13 cellular contexts compared by ENCODE assay signal in genomic region chr21:37358392-37358791, GRCh38. TPM values are rescaled to one million over a fixed set of nuclear protein-coding genes. Genes with fewer than 3 reads are reported as not detected.
DNase-seq lines count a peak whose midpoint lies in the region; ATAC-seq and TF ChIP-seq lines count a peak whose summit lies in the region.
"Had no signal": no experiment of that assay in that cellular context is flagged by ENCODE, and none has a peak within 500 bp of the region (broad histone marks: within the 10 kb centered on the region; RNA-seq: fewer than 3 reads in every experiment).

No MANE protein-coding gene starts in this region.

- H3K79me2 ChIP-seq in DND-41 (ENCODE audit: insufficient read depth, low read length), result no peaks in the 10 kb centered on the region
- H3K79me2 ChIP-seq in SK-N-SH (ENCODE audit: insufficient read depth), result no peaks in the 10 kb centered on the region

- WGBS in lung, 2 donors, result 15 to 22% methylated on average over 7 of the region's 7 CpGs
- WGBS in SK-N-SH (ENCODE audit: low lambda C conversion rate), result 72% methylated on average over 6 of the region's 7 CpGs

- H2AFZ ChIP-seq in DND-41 (ENCODE audit: low read depth, low read length) (peak overlapping the region; percentile 13), SK-N-SH (ENCODE audit: low read depth) (no peak overlapping the region)

- H3K27ac ChIP-seq in DND-41 (ENCODE audit: low read length), result peak overlapping the region; percentile 51
- peak overlapping the region in 1 of 2 donors; percentile 57 for H3K27ac ChIP-seq in lung (ENCODE audit: low read depth in 1 of 2, low read length in 1 of 2)
- no peak overlapping the region for H3K27ac ChIP-seq in SK-N-SH (ENCODE audit: low read depth in 2 of 2, low read length in 1 of 2)
- H3K27ac ChIP-seq: stomach had no signal

- ATAC-seq in DND-41 (ENCODE audit: insufficient read depth, low read depth) (peak; percentile 78), lung (ENCODE audit: insufficient read depth, low FRiP score) (peak; percentile 27), GM21390 (IDR thresholded peaks at IDR 0.05; ENCODE audit: unreplicated experiment) (no peak), HG03432 (IDR thresholded peaks at IDR 0.05; ENCODE audit: unreplicated experiment) (no peak), HG02798 (IDR thresholded peaks at IDR 0.05; ENCODE audit: poor library complexity, unreplicated experiment) (no peak)
- ATAC-seq: mucosa of descending colon had no signal

- peaks cover 17% of the 10 kb centered on the region for H3K4me1 ChIP-seq in DND-41 (ENCODE audit: insufficient read depth, low read length)
- peaks cover 0 to 4% of the 10 kb centered on the region in 2 donors for H3K4me1 ChIP-seq in lung (ENCODE audit: control insufficient read depth in 2 of 2, insufficient read depth in 2 of 2, low read length in 2 of 2)
- H3K4me1 ChIP-seq in SK-N-SH (ENCODE audit: control insufficient read depth in 1 of 2, insufficient read depth in 2 of 2, low read depth in 1 of 2, low read length in 1 of 2), result no peaks in the 10 kb centered on the region

- H3K27me3 ChIP-seq in DND-41 (ENCODE audit: insufficient read depth, low read length, poor library complexity) (no peaks in the 10 kb centered on the region), lung (ENCODE audit: control insufficient read depth, insufficient read depth) (no peaks in the 10 kb centered on the region), SK-N-SH (ENCODE audit: insufficient read depth) (no peaks in the 10 kb centered on the region)
- H3K27me3 ChIP-seq: stomach had no signal

- POLR2A ChIA-PET in SK-N-SH (lab: Yijun Ruan, JAX), result no interaction called here

- peak overlapping the region in 1 of 2 experiments; percentile 25; a peak in 2 of 4 replicates for H3K4me3 ChIP-seq in DND-41 (ENCODE audit: low read depth in 1 of 2, low read length in 2 of 2)
- H3K4me3 ChIP-seq in cardiac fibroblast (replicated peaks in 1 of 2; ENCODE audit: low read depth in 2 of 2, low read length in 2 of 2), result no peak overlapping the region
- no peak overlapping the region for H3K4me3 ChIP-seq in lung
- no peak overlapping the region for H3K4me3 ChIP-seq in SK-N-SH (ENCODE audit: low read depth in 2 of 2, low read length in 1 of 2)
- H3K4me3 ChIP-seq: mucosa of descending colon, stomach had no signal

- DNase-seq in DND-41 (peak; percentile 37), MV-4-11 (lab: John Stamatoyannopoulos, UW) (peak; percentile 93), cardiac fibroblast (ENCODE audit: low read depth in 2 of 2) (peak; percentile 38 to 57), lung (ENCODE audit: low spot score) (no peak), SK-N-SH (no peak)
- DNase-seq: activated CD4-positive, alpha-beta T cell treated with anti-CD3 and anti-CD28 coated beads, Interleukin-2, amount 10 ng/mL, durations not matched to agents 7 days and 5 days; mucosa of descending colon; NCI-H1092 treated with DMSO at 0.1 percent for 48 hours; stimulated activated CD4-positive, alpha-beta T cell treated with anti-CD3 and anti-CD28 coated beads, Interleukin-4, amount 100 ng/mL, for 4 hours; stomach had no signal

- H3K9me3 ChIP-seq in DND-41 (ENCODE audit: insufficient read depth, low read length, severe bottlenecking), result no peaks in the 10 kb centered on the region
- no peaks in the 10 kb centered on the region for H3K9me3 ChIP-seq in lung (ENCODE audit: control insufficient read depth in 2 of 2, insufficient read depth in 1 of 2, low read length in 1 of 2)
- H3K9me3 ChIP-seq in SK-N-SH, result no peaks in the 10 kb centered on the region
- H3K9me3 ChIP-seq: mucosa of descending colon, stomach had no signal

- H3K9me2 ChIP-seq in SK-N-SH, result no peaks in the 10 kb centered on the region

- H3K4me2 ChIP-seq in DND-41 (ENCODE audit: insufficient read depth, low read length), result peak overlapping the region; percentile 58
- H3K4me2 ChIP-seq in SK-N-SH, result no peak overlapping the region

- H3K9ac ChIP-seq in DND-41 (ENCODE audit: low read depth, low read length) (0 out of 2 replicates have a peak overlapping the region, but pooled peaks have one; percentile 5), SK-N-SH (no peak overlapping the region)

- TF ChIP-seq EP300 in SK-N-SH (IDR thresholded peaks at IDR 0.05; ENCODE audit: borderline replicate concordance in 1 of 2, low read depth in 1 of 2, low read length in 1 of 2), result no peak

- H4K20me1 ChIP-seq in DND-41 (ENCODE audit: insufficient read depth, low read length) (no peaks in the 10 kb centered on the region), SK-N-SH (ENCODE audit: insufficient read depth) (no peaks in the 10 kb centered on the region)

- CTCF ChIA-PET in SK-N-SH (lab: Yijun Ruan, JAX), result no interaction called here

- H3K36me3 ChIP-seq in DND-41 (ENCODE audit: insufficient read depth, low read length) (no peaks in the 10 kb centered on the region), lung (ENCODE audit: control insufficient read depth in 2 of 2, insufficient read depth in 2 of 2, low read length in 2 of 2) (no peaks in the 10 kb centered on the region), SK-N-SH (replicated peaks in 1 of 2; ENCODE audit: control insufficient read depth in 1 of 2, insufficient read depth in 2 of 2, low read length in 1 of 2) (no peaks in the 10 kb centered on the region)
- H3K36me3 ChIP-seq: stomach had no signal

- H3F3A ChIP-seq in SK-N-SH (replicated peaks; ENCODE audit: insufficient read depth), result peaks cover 3% of the 10 kb centered on the region

- TF ChIP-seq RAD21 in SK-N-SH (IDR thresholded peaks at IDR 0.05; ENCODE audit: low read length), result no peak

- TF ChIP-seq CTCF in DND-41 (IDR thresholded peaks at IDR 0.05; ENCODE audit: borderline replicate concordance, extremely low read depth, low read length, poor library complexity, severe bottlenecking), result no peak
- TF ChIP-seq CTCF in cardiac fibroblast (IDR thresholded peaks at IDR 0.05; ENCODE audit: low read depth, low read length), result no peak
- no peak for TF ChIP-seq CTCF in lung (IDR thresholded peaks at IDR 0.05; ENCODE audit: control extremely low read depth, extremely low read depth)
- TF ChIP-seq CTCF in SK-N-SH (IDR thresholded peaks at IDR 0.05), result no peak

TF ChIP-seq in SK-N-SH, 30 proteins besides CTCF, POLR2A, EP300 and RAD21:
- TF ChIP-seq ZBTB33 (IDR thresholded peaks at IDR 0.05; ENCODE audit: borderline replicate concordance, low read depth) (no peak), TAF1 (IDR thresholded peaks at IDR 0.05; ENCODE audit: borderline replicate concordance, low read depth, low read length) (no peak), EZH2phosphoT487 (IDR thresholded peaks at IDR 0.05; ENCODE audit: borderline replicate concordance, low read depth) (no peak), MAX (IDR thresholded peaks at IDR 0.05; ENCODE audit: low read depth) (no peak), YY1 (IDR thresholded peaks at IDR 0.05; ENCODE audit: low read depth) (no peak), MXI1 (IDR thresholded peaks at IDR 0.05; ENCODE audit: low read depth, low read length) (no peak), MEF2A (IDR thresholded peaks at IDR 0.05; ENCODE audit: borderline replicate concordance, low read depth) (no peak), SMC3 (IDR thresholded peaks at IDR 0.05; ENCODE audit: low read depth, low read length) (no peak), IRF3 (IDR thresholded peaks at IDR 0.05; ENCODE audit: low read depth, low read length) (no peak), JUND (IDR thresholded peaks at IDR 0.05) (no peak), NFIC (IDR thresholded peaks at IDR 0.05; ENCODE audit: borderline replicate concordance) (no peak), FOXM1 (IDR thresholded peaks at IDR 0.05; ENCODE audit: low read depth) (no peak), TEAD4 (IDR thresholded peaks at IDR 0.05; ENCODE audit: borderline replicate concordance, insufficient read depth) (no peak), USF2 (IDR thresholded peaks at IDR 0.05; ENCODE audit: borderline replicate concordance, low read depth, low read length) (no peak), NRF1 (IDR thresholded peaks at IDR 0.05; ENCODE audit: low read depth, low read length) (no peak), GATA2 (CRISPR knock-in tag; IDR thresholded peaks at IDR 0.05) (no peak)

RNA-seq across cellular contexts. Expression of gene DYRK1A, which starts 8.2 kb away (rescaled TPM):
- total RNA-seq in lung, result 100 to 1,000 TPM in 1 of 2 donors, 10 to 100 TPM in 1; 64.0 to 149 TPM
- 10 to 100 TPM; 22.1 to 22.5 TPM for polyA plus RNA-seq in lung
- 19.3 and 21.5 TPM in 2 replicates for polyA plus RNA-seq in SK-N-SH (2012; rRNA removed)
- 14.1 and 14.7 TPM in 2 replicates for polyA plus RNA-seq in SK-N-SH (2012; cell fraction: cytosol; rRNA removed)
- 29.4 and 65.6 TPM in 2 replicates for polyA plus RNA-seq in SK-N-SH (2012; cell fraction: nucleus; rRNA removed)

Comparison
In these comparisons a context has a peak if more than half of its experiments do, and no peak if none do; other contexts are left out.
1. ATAC-seq: peak in DND-41 (single experiment) and lung (single experiment); none in GM21390 (single experiment), HG03432 (single experiment) and HG02798 (single experiment).
2. DNase-seq: peak in DND-41 (single experiment), MV-4-11 (single experiment) and cardiac fibroblast (2 of 2); none in lung (single experiment) and SK-N-SH (single experiment).